ENCODE assay signal across 14 cellular contexts in the genomic region with DNA sequence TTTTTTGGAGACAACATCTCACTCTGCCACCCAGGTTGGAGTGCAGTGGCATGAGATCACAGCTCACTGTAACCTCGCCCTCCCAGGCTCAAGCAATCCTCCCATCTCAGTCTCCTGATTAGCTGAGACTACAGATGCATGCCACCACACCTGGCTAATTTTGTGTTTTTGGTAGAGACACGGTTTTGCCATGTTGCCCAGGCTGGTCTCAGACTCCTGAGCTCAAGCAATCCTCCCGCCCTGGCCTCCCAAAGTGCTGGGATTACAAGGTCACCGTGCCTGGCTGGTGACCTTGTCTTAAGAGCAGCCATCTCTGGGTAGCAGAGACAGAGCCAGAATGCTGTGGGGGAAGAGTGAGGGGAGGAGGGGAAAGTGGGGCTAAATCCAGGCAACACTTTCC. TPM values are rescaled to one million over a fixed set of nuclear protein-coding genes. Genes with fewer than 3 reads are reported as not detected.
A peak's percentile ranks its signal among the peaks of the same experiment; 100 is the strongest.
DNase-seq lines count a peak whose midpoint lies in the region; ATAC-seq and TF ChIP-seq lines count a peak whose summit lies in the region.
"Had no signal": no experiment of that assay in that cellular context is flagged by ENCODE, and none has a peak within 500 bp of the region (broad histone marks: within the 10 kb centered on the region; RNA-seq: fewer than 3 reads in every experiment).

No MANE protein-coding gene starts in this region.

- H3K27me3 ChIP-seq in heart left ventricle (no peaks in the 10 kb centered on the region), parathyroid adenoma (ENCODE audit: control insufficient read depth, insufficient read depth, low read length) (no peaks in the 10 kb centered on the region), upper lobe of left lung (no peaks in the 10 kb centered on the region)

- peak overlapping the region; percentile 4 for H3K27ac Mint-ChIP-seq in dendritic cell treated with granulocyte-macrophage colony-stimulating factor and Interleukin-4, amounts not matched to agents 40 ng/mL and 50 ng/mL, for 4 days

- no peak overlapping the region for H3K4me2 ChIP-seq in parathyroid adenoma (ENCODE audit: low read length)
- H3K4me2 ChIP-seq: PC-9 had no signal

- no peak for ATAC-seq in heart left ventricle
- ATAC-seq in left cardiac atrium = no peak
- no peak for ATAC-seq in upper lobe of left lung (ENCODE audit: low FRiP score in 2 of 2)
- no peak for ATAC-seq in GM21423 (IDR thresholded peaks at IDR 0.05; ENCODE audit: unreplicated experiment)

- H3K36me3 ChIP-seq in heart left ventricle = peaks cover 0 to 6% (median 0%) of the 10 kb centered on the region in 9 donors
- no peaks in the 10 kb centered on the region for H3K36me3 ChIP-seq in parathyroid adenoma (ENCODE audit: control insufficient read depth, insufficient read depth, low read length)
- H3K36me3 ChIP-seq in upper lobe of left lung = peaks cover 0 to 9% (median 4%) of the 10 kb centered on the region in 4 donors

- H3K9me3 ChIP-seq in heart left ventricle (no peaks in the 10 kb centered on the region), parathyroid adenoma (ENCODE audit: control insufficient read depth, low read length) (no peaks in the 10 kb centered on the region), upper lobe of left lung (no peaks in the 10 kb centered on the region)

- no peak overlapping the region for H3K4me3 Mint-ChIP-seq in dendritic cell treated with granulocyte-macrophage colony-stimulating factor and Interleukin-4, amounts not matched to agents 40 ng/mL and 50 ng/mL, for 4 days

- H3K4me3 ChIP-seq in heart left ventricle (no peak overlapping the region), parathyroid adenoma (ENCODE audit: low read depth, low read length) (no peak overlapping the region), upper lobe of left lung (no peak overlapping the region)
- H3K4me3 ChIP-seq: PC-9 had no signal

- peaks cover 6% of the 10 kb centered on the region for H3K36me3 Mint-ChIP-seq in dendritic cell treated with granulocyte-macrophage colony-stimulating factor and Interleukin-4, amounts not matched to agents 40 ng/mL and 50 ng/mL, for 4 days (ENCODE audit: low read depth)

- 90 to 97% (median 92%) methylated on average over 4 of the region's 4 CpGs for WGBS in heart left ventricle, 4 donors
- WGBS in upper lobe of left lung, 2 donors = 91 to 96% methylated on average over 3 to 4 of the region's 4 CpGs

- peaks cover 48% of the 10 kb centered on the region for H3K27me3 Mint-ChIP-seq in dendritic cell treated with granulocyte-macrophage colony-stimulating factor and Interleukin-4, amounts not matched to agents 40 ng/mL and 50 ng/mL, for 4 days

- H3K79me2 ChIP-seq in parathyroid adenoma = peaks cover 5% of the 10 kb centered on the region

- TF ChIP-seq CTCF in heart left ventricle (IDR thresholded peaks at IDR 0.05) (no peak), parathyroid adenoma (IDR thresholded peaks at IDR 0.05) (no peak), upper lobe of left lung (IDR thresholded peaks at IDR 0.05) (no peak)

- intact Hi-C loops in heart left ventricle (cut with DNase I) (loop anchor here in 3 of 10 donors (10.0 kb wide), 2 partner anchors 93 to 477 kb away; no protein-coding TSS in a partner anchor), left cardiac atrium (cut with DNase I) (loop anchor here in 1 of 2 donors (5.0 kb wide), 1 partner anchor 85 kb away; no protein-coding TSS in a partner anchor)
- intact Hi-C loops in dendritic cell treated with granulocyte-macrophage colony-stimulating factor and Interleukin-4, amounts not matched to agents 40 ng/mL and 50 ng/mL, for 4 days (cut with micrococcal nuclease) = no loop called here

- H2AFZ ChIP-seq in parathyroid adenoma = no peak overlapping the region
- H2AFZ ChIP-seq: PC-9 had no signal

- H3K4me1 ChIP-seq in heart left ventricle = peaks cover 14 to 64% (median 50%) of the 10 kb centered on the region in 12 donors
- H3K4me1 ChIP-seq in parathyroid adenoma = peaks cover 41% of the 10 kb centered on the region
- H3K4me1 ChIP-seq in upper lobe of left lung = peaks cover 54 to 61% (median 57%) of the 10 kb centered on the region in 4 donors

- H3K4me1 Mint-ChIP-seq in dendritic cell treated with granulocyte-macrophage colony-stimulating factor and Interleukin-4, amounts not matched to agents 40 ng/mL and 50 ng/mL, for 4 days (ENCODE audit: low read depth) = peaks cover 45% of the 10 kb centered on the region

- TF ChIP-seq POLR2A in heart left ventricle (IDR thresholded peaks at IDR 0.05) = no peak
- TF ChIP-seq POLR2A in upper lobe of left lung (IDR thresholded peaks at IDR 0.05) = no peak

- H3K9me3 Mint-ChIP-seq in dendritic cell treated with granulocyte-macrophage colony-stimulating factor and Interleukin-4, amounts not matched to agents 40 ng/mL and 50 ng/mL, for 4 days = no peaks in the 10 kb centered on the region

- TF ChIP-seq EP300 in upper lobe of left lung (IDR thresholded peaks at IDR 0.05) = no peak

- DNase-seq in heart left ventricle = no peak
- DNase-seq in left cardiac atrium = no peak
- no peak for DNase-seq in upper lobe of left lung
- DNase-seq in globus pallidus (ENCODE audit: low spot score) = no peak
- no peak for DNase-seq in anterior cingulate cortex (lab: John Stamatoyannopoulos, UW)
- DNase-seq: activated T-cell treated with anti-CD3 and anti-CD28 coated beads, Interleukin-2, amount 50 U/mL, for 48 hours; COR-L47; immature natural killer cell; NCI-H187 treated with DMSO at 0.1 percent for 48 hours; NCI-H524 treated with DMSO at 0.1 percent for 48 hours; PC-9 had no signal

- H3K27ac ChIP-seq in heart left ventricle = peak overlapping the region; percentile 41 to 94 (median 82)
- peak overlapping the region; percentile 33 for H3K27ac ChIP-seq in parathyroid adenoma
- H3K27ac ChIP-seq in upper lobe of left lung = peak overlapping the region; percentile 66 to 94 (median 88)

- no peak overlapping the region for H3K9ac ChIP-seq in parathyroid adenoma

RNA-seq across cellular contexts. Expression of gene ASCC1, which starts 25.8 kb away (rescaled TPM):
- total RNA-seq in heart left ventricle (10 to 100 TPM; 26.4 to 44.8 (median 35.3) TPM), left cardiac atrium (10 to 100 TPM; 25.2 to 28.1 TPM), upper lobe of left lung (10 to 100 TPM; 20.4 to 40.7 (median 24.4) TPM)
- polyA plus RNA-seq in heart left ventricle = 10 to 100 TPM; 12.0 to 49.6 TPM

RNA-seq across cellular contexts. Expression of gene ANAPC16, which starts 26.0 kb away (rescaled TPM):
- total RNA-seq in heart left ventricle (100 to 1,000 TPM; 135 to 237 (median 179) TPM), left cardiac atrium (100 to 1,000 TPM; 155 to 168 TPM), upper lobe of left lung (100 to 1,000 TPM in 1 of 6 donors, 10 to 100 TPM in 5; 34.6 to 110 (median 92.6) TPM)
- 100 to 1,000 TPM; 124 to 242 TPM for polyA plus RNA-seq in heart left ventricle

RNA-seq across cellular contexts. Expression of gene DDIT4, which starts 31.9 kb away (rescaled TPM):
- total RNA-seq in heart left ventricle = 10 to 100 TPM; 14.6 to 68.2 (median 40.4) TPM
- polyA plus RNA-seq in heart left ventricle = 100 to 1,000 TPM in 1 of 2 donors, 10 to 100 TPM in 1; 59.4 to 112 TPM
- 100 to 1,000 TPM in 1 of 2 donors, 10 to 100 TPM in 1; 88.8 to 112 TPM for total RNA-seq in left cardiac atrium
- total RNA-seq in upper lobe of left lung = 100 to 1,000 TPM in 5 of 6 donors, 10 to 100 TPM in 1; 81.0 to 218 (median 151) TPM

Comparison
In these comparisons a context has a peak if more than half of its experiments do, and no peak if none do; other contexts are left out.
1. H3K27ac ChIP-seq: peak in every context shown above with its lines; median percentile 88 in upper lobe of left lung; 82 in heart left ventricle; 33 in parathyroid adenoma.